10 cellular contexts compared by ENCODE assay signal in genomic region chr2:36596397-36596796, GRCh38. TPM values are rescaled to one million over a fixed set of nuclear protein-coding genes. Genes with fewer than 3 reads are reported as not detected.
DNase-seq lines count a peak whose midpoint lies in the region; ATAC-seq and TF ChIP-seq lines count a peak whose summit lies in the region.
"Had no signal": no experiment of that assay in that cellular context is flagged by ENCODE, and none has a peak within 500 bp of the region (broad histone marks: within the 10 kb centered on the region; RNA-seq: fewer than 3 reads in every experiment).

No MANE protein-coding gene starts in this region.

- H3K79me2 ChIP-seq in Karpas-422 (ENCODE audit: low read length) = peaks cover 60% of the 10 kb centered on the region
- H3K79me2 ChIP-seq in neural cell (replicated peaks; ENCODE audit: insufficient read depth, low read length) = no peaks in the 10 kb centered on the region

- H4K20me1 ChIP-seq in BLaER1 (peaks cover 42% of the 10 kb centered on the region), Karpas-422 (ENCODE audit: insufficient read depth, low read depth, low read length) (no peaks in the 10 kb centered on the region), neural cell (ENCODE audit: insufficient read depth) (no peaks in the 10 kb centered on the region)

- no peak for TF ChIP-seq EP300 in neural cell (conservative IDR thresholded peaks at IDR 0.05; ENCODE audit: poor library complexity, severe bottlenecking)

- no peak for TF ChIP-seq RAD21 in neural cell (conservative IDR thresholded peaks at IDR 0.05)

- intact Hi-C loops in dorsolateral prefrontal cortex (cut with DNase I) = loop anchor here in 1 of 2 donors (5.0 kb wide), 1 partner anchor 239 kb away; the partner anchor contains the start of gene CRIM1

- H3K4me3 ChIP-seq in BLaER1 = peak overlapping the region; percentile 80; the same call in 1 of the 2 replicates
- H3K4me3 ChIP-seq in Karpas-422 (ENCODE audit: low read length) = peak overlapping the region; percentile 85
- H3K4me3 ChIP-seq in dorsolateral prefrontal cortex = peak overlapping the region in 57 of 59 donors; percentile 57 to 100 (median 97)
- H3K4me3 ChIP-seq in neural cell (ENCODE audit: low read length) = peak overlapping the region; percentile 82

- H3K4me2 ChIP-seq in BLaER1 (peak overlapping the region; percentile 84), Karpas-422 (ENCODE audit: low read depth, low read length, poor library complexity, severe bottlenecking) (peak overlapping the region; percentile 73), neural cell (ENCODE audit: low read length) (no peak overlapping the region)

- H3K9me3 ChIP-seq in BLaER1 = peaks cover 7% of the 10 kb centered on the region; the same call in 1 of the 2 replicates
- H3K9me3 ChIP-seq in Karpas-422 (ENCODE audit: low read length) = no peaks in the 10 kb centered on the region
- H3K9me3 ChIP-seq in neural cell (ENCODE audit: low read length) = no peaks in the 10 kb centered on the region

- ATAC-seq in HG03039 (IDR thresholded peaks at IDR 0.05; ENCODE audit: unreplicated experiment) (no peak), HG02588 (IDR thresholded peaks at IDR 0.05; ENCODE audit: unreplicated experiment) (no peak)

- TF ChIP-seq CTCF in dorsolateral prefrontal cortex (IDR thresholded peaks at IDR 0.05 in 54 of 56, conservative IDR thresholded peaks at IDR 0.05 in 2 of 56; ENCODE audit: low read depth in 1 of 56, partially characterized antibody in 56 of 56) = no peak
- no peak for TF ChIP-seq CTCF in neural cell (IDR thresholded peaks at IDR 0.05; ENCODE audit: poor library complexity, severe bottlenecking)

- no peaks in the 10 kb centered on the region for H3F3A ChIP-seq in neural cell (ENCODE audit: insufficient read depth, low read length, poor library complexity, severe bottlenecking)

- H3K27ac ChIP-seq in BLaER1 (no peak overlapping the region), Karpas-422 (ENCODE audit: low read length) (no peak overlapping the region), dorsolateral prefrontal cortex (peak overlapping the region in 9 of 59 donors; percentile 5 to 98 (median 53)), neural cell (ENCODE audit: low read length) (no peak overlapping the region)

- H3K9ac ChIP-seq in BLaER1 = peak overlapping the region; percentile 84; the same call in 1 of the 2 replicates
- peak overlapping the region; percentile 81 for H3K9ac ChIP-seq in Karpas-422 (ENCODE audit: low read length)
- H3K9ac ChIP-seq in neural cell (ENCODE audit: low read length) = no peak overlapping the region

- DNase-seq in Karpas-422 (peak; percentile 6), dorsolateral prefrontal cortex (no peak), activated gamma-delta T cell treated with Interleukin-2 at 50 U/mL for 16 hours (no peak)
- no peak for DNase-seq in effector CD4-positive, alpha-beta T cell
- DNase-seq: activated gamma-delta T cell, NCI-H1930 had no signal

- H3K36me3 ChIP-seq in BLaER1 = peaks cover 32% of the 10 kb centered on the region
- peaks cover 7% of the 10 kb centered on the region; the same call in 1 of the 2 replicates for H3K36me3 ChIP-seq in Karpas-422 (ENCODE audit: insufficient read depth, low read length)
- no peaks in the 10 kb centered on the region for H3K36me3 ChIP-seq in neural cell (ENCODE audit: insufficient read depth, low read length)

- H2AFZ ChIP-seq in Karpas-422 (ENCODE audit: low read length) (no peak overlapping the region), neural cell (ENCODE audit: low read depth, low read length) (no peak overlapping the region)

- H3K27me3 ChIP-seq in BLaER1 (no peaks in the 10 kb centered on the region), Karpas-422 (ENCODE audit: low read length) (no peaks in the 10 kb centered on the region), dorsolateral prefrontal cortex (no peaks in the 10 kb centered on the region), neural cell (ENCODE audit: insufficient read depth, low read depth, low read length) (no peaks in the 10 kb centered on the region)

- no peaks in the 10 kb centered on the region for H3K9me2 ChIP-seq in Karpas-422 (replicated peaks; ENCODE audit: insufficient read depth, low read length)
- H3K9me2 ChIP-seq in neural cell (ENCODE audit: insufficient read depth, low read length) = no peaks in the 10 kb centered on the region

- H3K4me1 ChIP-seq in BLaER1 = peaks cover 18% of the 10 kb centered on the region
- H3K4me1 ChIP-seq in Karpas-422 (ENCODE audit: low read length) = peaks cover 19% of the 10 kb centered on the region

TF ChIP-seq in neural cell, 6 proteins besides CTCF, POLR2A, EP300 and RAD21:
- TF ChIP-seq SMC3 (conservative IDR thresholded peaks at IDR 0.05; ENCODE audit: poor library complexity) = no peak
- TF ChIP-seq POLR2AphosphoS5 (IDR thresholded peaks at IDR 0.05) = no peak
- no peak for TF ChIP-seq REST (IDR thresholded peaks at IDR 0.05; ENCODE audit: borderline replicate concordance)
- TF ChIP-seq TAF1 (IDR thresholded peaks at IDR 0.05; ENCODE audit: low read depth) = no peak
- TF ChIP-seq MXI1 (conservative IDR thresholded peaks at IDR 0.05; ENCODE audit: poor library complexity, severe bottlenecking) = no peak
- no peak for TF ChIP-seq EZH2 (IDR thresholded peaks at IDR 0.05; ENCODE audit: borderline replicate concordance, insufficient read depth, low read length, poor library complexity, severe bottlenecking)

RNA-seq across cellular contexts. Expression of gene FEZ2, which starts 1.6 kb away (rescaled TPM):
- 32.7 and 37.7 TPM in 2 replicates for total RNA-seq in Karpas-422 (2014; rRNA removed; shearing (Covaris generic); ENCODE audit: low replicate concordance)
- total RNA-seq in dorsolateral prefrontal cortex = 100 to 1,000 TPM in 9 of 120 experiments, 10 to 100 TPM in 111; 57.1 to 108 (median 87.8) TPM
- 36.3 and 36.8 TPM in 2 replicates for polyA plus RNA-seq in neural cell
- 31.4 and 35.1 TPM in 2 replicates for polyA minus RNA-seq in neural cell
